ENCODE assay signal across 27 cellular contexts in the genomic region with DNA sequence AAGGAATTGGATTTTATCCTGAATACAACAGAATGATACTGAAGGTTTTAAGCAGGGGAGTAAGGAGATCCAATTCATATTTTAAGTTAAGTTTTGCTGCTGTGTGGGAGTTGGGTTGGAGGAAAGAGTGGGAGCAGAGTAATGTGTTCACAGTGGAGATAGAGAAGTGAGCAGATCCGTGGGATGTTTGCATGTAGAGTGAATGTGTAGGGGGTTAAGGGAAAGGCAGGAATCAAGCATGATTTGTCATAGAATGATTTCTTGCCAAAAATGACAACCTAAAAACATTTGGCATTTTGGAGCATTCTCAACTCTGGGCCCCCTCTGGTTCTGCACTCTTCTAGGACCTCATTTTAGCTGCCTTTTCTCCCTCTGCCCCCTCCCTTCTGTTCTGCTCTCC.
DNase-seq lines count a peak whose midpoint lies in the region; ATAC-seq and TF ChIP-seq lines count a peak whose summit lies in the region.
"Had no signal": no experiment of that assay in that cellular context is flagged by ENCODE, and none has a peak within 500 bp of the region (broad histone marks: within the 10 kb centered on the region; RNA-seq: fewer than 3 reads in every experiment).

No MANE protein-coding gene starts in this region.

- H3K4me1 Mint-ChIP-seq in MCF 10A (ENCODE audit: insufficient read depth, unreplicated experiment) (peaks cover 12% of the 10 kb centered on the region), T-helper 17 cell (peaks cover 18% of the 10 kb centered on the region), nephron (peaks cover 32% of the 10 kb centered on the region)
- peaks cover 9% of the 10 kb centered on the region for H3K4me1 Mint-ChIP-seq in activated CD4-positive, alpha-beta memory T cell treated with anti-CD3 and anti-CD28 coated beads for 36 hours (ENCODE audit: low read depth)
- H3K4me1 Mint-ChIP-seq: activated naive CD8-positive, alpha-beta T cell treated with anti-CD3 and anti-CD28 coated beads, Interleukin-2, amount 50 U/mL, for 24 hours had no signal

- no peaks in the 10 kb centered on the region for H4K20me1 ChIP-seq in mammary epithelial cell (ENCODE audit: insufficient read depth, low read length)

- H3K27me3 ChIP-seq in mammary epithelial cell (ENCODE audit: insufficient read depth, low read length): no peaks in the 10 kb centered on the region
- H3K27me3 ChIP-seq: foreskin keratinocyte, heart left ventricle, upper lobe of left lung had no signal

- CTCF ChIA-PET in MCF 10A (lab: Yijun Ruan, JAX): no interaction called here
- CTCF ChIA-PET in mammary epithelial cell (lab: Charles Lee; ENCODE audit: low non-redundant PET): no interaction called here
- CTCF ChIA-PET in activated CD4-positive, alpha-beta memory T cell treated with anti-CD3 and anti-CD28 coated beads for 36 hours (lab: Charles Lee): interaction anchor here (1.0 to 1.7 kb wide), 2 partner anchors 14 to 58 kb away, joined by 4 to 5 read pairs; no protein-coding TSS in a partner anchor

- POLR2A ChIA-PET in MCF 10A (lab: Yijun Ruan, JAX): interaction anchor here (1.5 kb wide), 1 partner anchor 76 kb away, joined by 4 read pairs; no protein-coding TSS in a partner anchor
- POLR2A ChIA-PET in activated CD4-positive, alpha-beta memory T cell treated with anti-CD3 and anti-CD28 coated beads for 36 hours (lab: Charles Lee): no interaction called here

- no peak for TF ChIP-seq CTCF in MCF 10A (IDR thresholded peaks at IDR 0.05; ENCODE audit: unreplicated experiment)
- no peak for TF ChIP-seq CTCF in mammary epithelial cell (conservative IDR thresholded peaks at IDR 0.05 in 1 of 2, IDR thresholded peaks at IDR 0.05 in 1 of 2; ENCODE audit: extremely low read depth in 1 of 2, insufficient read depth in 1 of 2, low read depth in 1 of 2, low read length in 2 of 2)
- no peak for TF ChIP-seq CTCF in nephron (IDR thresholded peaks at IDR 0.05; ENCODE audit: unreplicated experiment in 3 of 3)

- in situ Hi-C loops in mammary epithelial cell (cut with MboI; ENCODE audit: low sequenced_read_pairs in 2 of 2): no loop called here

- peaks cover 84% of the 10 kb centered on the region for H3K79me2 ChIP-seq in mammary epithelial cell (ENCODE audit: insufficient read depth, low read length)

- H3K27me3 Mint-ChIP-seq in MCF 10A (ENCODE audit: insufficient read depth, unreplicated experiment): no peaks in the 10 kb centered on the region
- H3K27me3 Mint-ChIP-seq in T-helper 17 cell: no peaks in the 10 kb centered on the region
- H3K27me3 Mint-ChIP-seq in nephron (ENCODE audit: low read depth): no peaks in the 10 kb centered on the region
- H3K27me3 Mint-ChIP-seq in activated CD4-positive, alpha-beta memory T cell treated with anti-CD3 and anti-CD28 coated beads for 36 hours: no peaks in the 10 kb centered on the region
- H3K27me3 Mint-ChIP-seq: activated naive CD8-positive, alpha-beta T cell treated with anti-CD3 and anti-CD28 coated beads, Interleukin-2, amount 50 U/mL, for 24 hours; CD4-positive, CD25-positive, alpha-beta regulatory T cell had no signal

- H3K4me3 Mint-ChIP-seq in MCF 10A (ENCODE audit: unreplicated experiment): no peak overlapping the region
- no peak overlapping the region for H3K4me3 Mint-ChIP-seq in T-helper 17 cell
- H3K4me3 Mint-ChIP-seq in nephron: no peak overlapping the region
- H3K4me3 Mint-ChIP-seq in activated CD4-positive, alpha-beta memory T cell treated with anti-CD3 and anti-CD28 coated beads for 36 hours: no peak overlapping the region
- H3K4me3 Mint-ChIP-seq: activated naive CD8-positive, alpha-beta T cell treated with anti-CD3 and anti-CD28 coated beads, Interleukin-2, amount 50 U/mL, for 24 hours; CD4-positive, CD25-positive, alpha-beta regulatory T cell; naive B cell; stimulated activated effector memory CD8-positive, alpha-beta T cell treated with anti-CD3 and anti-CD28 coated beads, Interleukin-12 subunit alpha, Interleukin-12 subunit beta, amount 100 ng/mL, for 72 hours had no signal

- WGBS in mammary epithelial cell (ENCODE audit: low coverage, missing lambda C conversion rate): 0% methylated on average over 1 of the region's 1 CpG

- no peak overlapping the region for H3K9ac ChIP-seq in mammary epithelial cell (ENCODE audit: insufficient read depth, low read length)

- no peak overlapping the region for H3K27ac ChIP-seq in mammary epithelial cell (ENCODE audit: insufficient read depth, low read depth, low read length)
- H3K27ac ChIP-seq: foreskin keratinocyte, SK-N-MC, upper lobe of left lung had no signal

- H3K36me3 ChIP-seq in mammary epithelial cell (ENCODE audit: insufficient read depth, low read length): no peaks in the 10 kb centered on the region
- H3K36me3 ChIP-seq: heart left ventricle, upper lobe of left lung had no signal

- BruUV-seq in MCF 10A (replicated peaks; lab: Mats Ljungman, UMichigan): no TSS peak
- BruUV-seq in mammary epithelial cell (replicated peaks; lab: Mats Ljungman, UMichigan): no TSS peak

- intact Hi-C loops in MCF 10A (cut with micrococcal nuclease) (no loop called here), mammary epithelial cell (cut with micrococcal nuclease) (no loop called here)
- intact Hi-C loops in activated CD4-positive, alpha-beta memory T cell treated with anti-CD3 and anti-CD28 coated beads for 36 hours (cut with micrococcal nuclease): no loop called here

- dilution Hi-C loops in mammary epithelial cell (cut with HindIII; ENCODE audit: low sequenced_read_pairs): no loop called here

- ATAC-seq in T-helper 17 cell (no peak), GM21381 (IDR thresholded peaks at IDR 0.05; ENCODE audit: unreplicated experiment) (no peak)
- ATAC-seq: activated naive CD8-positive, alpha-beta T cell treated with anti-CD3 and anti-CD28 coated beads, Interleukin-2, amount 50 U/mL, for 24 hours; esophagus mucosa; foreskin keratinocyte; HCT116; stimulated activated effector memory CD8-positive, alpha-beta T cell treated with anti-CD3 and anti-CD28 coated beads, Interleukin-12 subunit alpha, Interleukin-12 subunit beta, amount 100 ng/mL, for 72 hours had no signal

- H3K4me2 ChIP-seq in mammary epithelial cell (ENCODE audit: insufficient read depth, low read depth, low read length): no peak overlapping the region

- H3K4me1 ChIP-seq in mammary epithelial cell (ENCODE audit: insufficient read depth, low read length): no peaks in the 10 kb centered on the region
- H3K4me1 ChIP-seq: foreskin keratinocyte had no signal

- no peak overlapping the region for H3K4me3 ChIP-seq in mammary epithelial cell (replicated peaks in 1 of 3; ENCODE audit: insufficient read depth in 1 of 3, low read depth in 2 of 3, low read length in 3 of 3)
- H3K4me3 ChIP-seq: heart left ventricle, SK-N-MC, upper lobe of left lung had no signal

- DNase-seq in MCF 10A (ENCODE audit: unreplicated experiment) (no peak), mammary epithelial cell (no peak), T-helper 17 cell (no peak), COLO829 (ENCODE audit: low spot score) (no peak), retina (no peak)
- DNase-seq in activated CD4-positive, alpha-beta memory T cell treated with anti-CD3 and anti-CD28 coated beads for 36 hours: no peak
- DNase-seq: 8988T; activated CD4-positive, alpha-beta T cell treated with anti-CD3 and anti-CD28 coated beads, Interleukin-2, amount 50 U/mL, for 4 hours; activated naive CD4-positive, alpha-beta T cell; activated naive CD8-positive, alpha-beta T cell treated with anti-CD3 and anti-CD28 coated beads, Interleukin-2, amount 50 U/mL, for 24 hours; CD4-positive, CD25-positive, alpha-beta regulatory T cell; DND-41; foreskin keratinocyte; heart left ventricle; islet precursor cell; left ventricle myocardium superior; naive B cell; NCI-H2029 treated with DMSO at 0.1 percent for 48 hours; NCI-H526; stimulated activated CD4-positive, alpha-beta T cell treated with anti-CD3 and anti-CD28 coated beads, Interleukin-15, amount 100 ng/mL, for 24 hours; upper lobe of left lung had no signal

- no peak overlapping the region for H2AFZ ChIP-seq in mammary epithelial cell (ENCODE audit: low read depth, low read length)

- no peaks in the 10 kb centered on the region for H3K9me3 ChIP-seq in mammary epithelial cell (replicated peaks; ENCODE audit: insufficient read depth, low read length)
- no peaks in the 10 kb centered on the region for H3K9me3 ChIP-seq in T-helper 17 cell (ENCODE audit: control insufficient read depth, low read length, poor library complexity, severe bottlenecking)
- H3K9me3 ChIP-seq: heart left ventricle, upper lobe of left lung had no signal

- H3K27ac Mint-ChIP-seq in MCF 10A (ENCODE audit: low read depth, unreplicated experiment) (peak overlapping the region; percentile 46), T-helper 17 cell (peak overlapping the region; percentile 34), nephron (peak overlapping the region; percentile 61 to 73 (median 70))
- H3K27ac Mint-ChIP-seq in activated CD4-positive, alpha-beta memory T cell treated with anti-CD3 and anti-CD28 coated beads for 36 hours: no peak overlapping the region
- H3K27ac Mint-ChIP-seq: activated naive CD8-positive, alpha-beta T cell treated with anti-CD3 and anti-CD28 coated beads, Interleukin-2, amount 50 U/mL, for 24 hours; stimulated activated effector memory CD8-positive, alpha-beta T cell treated with anti-CD3 and anti-CD28 coated beads, Interleukin-12 subunit alpha, Interleukin-12 subunit beta, amount 100 ng/mL, for 72 hours had no signal

- H3K36me3 Mint-ChIP-seq in MCF 10A (ENCODE audit: insufficient read depth, unreplicated experiment): peaks cover 6% of the 10 kb centered on the region
- peaks cover 6% of the 10 kb centered on the region for H3K36me3 Mint-ChIP-seq in T-helper 17 cell (ENCODE audit: low read depth)
- no peaks in the 10 kb centered on the region for H3K36me3 Mint-ChIP-seq in nephron (ENCODE audit: low read depth)
- H3K36me3 Mint-ChIP-seq in activated CD4-positive, alpha-beta memory T cell treated with anti-CD3 and anti-CD28 coated beads for 36 hours: no peaks in the 10 kb centered on the region
- H3K36me3 Mint-ChIP-seq: naive B cell; stimulated activated effector memory CD8-positive, alpha-beta T cell treated with anti-CD3 and anti-CD28 coated beads, Interleukin-12 subunit alpha, Interleukin-12 subunit beta, amount 100 ng/mL, for 72 hours had no signal

- no peaks in the 10 kb centered on the region for H3K9me3 Mint-ChIP-seq in MCF 10A (ENCODE audit: unreplicated experiment)
- no peaks in the 10 kb centered on the region for H3K9me3 Mint-ChIP-seq in nephron
- no peaks in the 10 kb centered on the region for H3K9me3 Mint-ChIP-seq in activated CD4-positive, alpha-beta memory T cell treated with anti-CD3 and anti-CD28 coated beads for 36 hours
- H3K9me3 Mint-ChIP-seq: activated naive CD8-positive, alpha-beta T cell treated with anti-CD3 and anti-CD28 coated beads, Interleukin-2, amount 50 U/mL, for 24 hours; CD4-positive, CD25-positive, alpha-beta regulatory T cell; naive B cell; stimulated activated effector memory CD8-positive, alpha-beta T cell treated with anti-CD3 and anti-CD28 coated beads, Interleukin-12 subunit alpha, Interleukin-12 subunit beta, amount 100 ng/mL, for 72 hours had no signal
